Comparison of ENCODE assay signal across 1 cellular context in the genomic region with DNA sequence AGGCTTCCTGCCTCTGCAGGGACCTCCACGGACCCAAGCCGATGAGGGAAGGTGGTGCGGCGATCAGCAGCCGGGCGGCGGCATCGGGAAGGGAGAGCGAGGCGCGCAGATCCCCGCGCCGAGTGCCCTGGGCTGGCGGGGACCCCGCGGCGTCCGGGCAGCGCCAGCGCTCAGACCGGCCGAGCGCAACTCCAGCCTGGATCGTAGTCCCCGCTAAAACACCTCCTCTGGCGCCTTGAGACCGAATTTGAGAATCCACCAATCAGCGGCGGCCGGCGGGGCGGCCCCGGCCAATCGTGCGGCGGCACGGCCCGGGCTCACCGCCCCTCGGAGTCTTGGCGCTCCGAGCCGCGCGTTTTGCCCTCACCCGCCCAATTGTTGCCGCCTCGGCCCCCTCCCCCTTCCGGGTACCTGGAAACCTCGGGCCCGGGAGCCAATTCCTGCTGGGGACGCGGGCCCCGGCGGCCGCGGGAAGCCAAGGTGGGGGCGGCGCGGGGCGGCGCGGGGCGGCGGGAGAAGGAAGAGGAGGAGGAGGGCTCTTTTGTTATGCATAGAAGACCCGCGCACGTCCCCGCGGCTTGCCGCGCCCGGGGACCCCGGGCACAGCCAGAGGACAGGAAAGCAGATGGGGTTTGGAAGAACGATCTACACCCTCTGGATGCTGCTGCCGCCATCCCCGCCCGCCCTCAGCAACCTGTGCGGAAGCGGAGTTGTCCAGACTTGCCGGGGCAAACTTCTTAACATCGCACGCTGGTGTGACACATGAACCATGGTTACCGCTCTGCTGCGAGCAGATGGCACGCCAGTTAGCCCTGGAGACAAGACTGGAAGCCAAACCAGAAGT.
TF ChIP-seq lines count a peak whose summit lies in the region.

A gene with protein sequence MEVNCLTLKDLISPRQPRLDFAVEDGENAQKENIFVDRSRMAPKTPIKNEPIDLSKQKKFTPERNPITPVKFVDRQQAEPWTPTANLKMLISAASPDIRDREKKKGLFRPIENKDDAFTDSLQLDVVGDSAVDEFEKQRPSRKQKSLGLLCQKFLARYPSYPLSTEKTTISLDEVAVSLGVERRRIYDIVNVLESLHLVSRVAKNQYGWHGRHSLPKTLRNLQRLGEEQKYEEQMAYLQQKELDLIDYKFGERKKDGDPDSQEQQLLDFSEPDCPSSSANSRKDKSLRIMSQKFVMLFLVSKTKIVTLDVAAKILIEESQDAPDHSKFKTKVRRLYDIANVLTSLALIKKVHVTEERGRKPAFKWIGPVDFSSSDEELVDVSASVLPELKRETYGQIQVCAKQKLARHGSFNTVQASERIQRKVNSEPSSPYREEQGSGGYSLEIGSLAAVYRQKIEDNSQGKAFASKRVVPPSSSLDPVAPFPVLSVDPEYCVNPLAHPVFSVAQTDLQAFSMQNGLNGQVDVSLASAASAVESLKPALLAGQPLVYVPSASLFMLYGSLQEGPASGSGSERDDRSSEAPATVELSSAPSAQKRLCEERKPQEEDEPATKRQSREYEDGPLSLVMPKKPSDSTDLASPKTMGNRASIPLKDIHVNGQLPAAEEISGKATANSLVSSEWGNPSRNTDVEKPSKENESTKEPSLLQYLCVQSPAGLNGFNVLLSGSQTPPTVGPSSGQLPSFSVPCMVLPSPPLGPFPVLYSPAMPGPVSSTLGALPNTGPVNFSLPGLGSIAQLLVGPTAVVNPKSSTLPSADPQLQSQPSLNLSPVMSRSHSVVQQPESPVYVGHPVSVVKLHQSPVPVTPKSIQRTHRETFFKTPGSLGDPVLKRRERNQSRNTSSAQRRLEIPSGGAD (minus strand): TSS at position 209 of the 844 bp plus-strand sequence. CDS start 934 bp downstream, outside the sequence.

TF ChIP-seq in GM23338, 12 proteins besides CTCF, POLR2A, EP300 and RAD21:
- TF ChIP-seq, protein P1, sequence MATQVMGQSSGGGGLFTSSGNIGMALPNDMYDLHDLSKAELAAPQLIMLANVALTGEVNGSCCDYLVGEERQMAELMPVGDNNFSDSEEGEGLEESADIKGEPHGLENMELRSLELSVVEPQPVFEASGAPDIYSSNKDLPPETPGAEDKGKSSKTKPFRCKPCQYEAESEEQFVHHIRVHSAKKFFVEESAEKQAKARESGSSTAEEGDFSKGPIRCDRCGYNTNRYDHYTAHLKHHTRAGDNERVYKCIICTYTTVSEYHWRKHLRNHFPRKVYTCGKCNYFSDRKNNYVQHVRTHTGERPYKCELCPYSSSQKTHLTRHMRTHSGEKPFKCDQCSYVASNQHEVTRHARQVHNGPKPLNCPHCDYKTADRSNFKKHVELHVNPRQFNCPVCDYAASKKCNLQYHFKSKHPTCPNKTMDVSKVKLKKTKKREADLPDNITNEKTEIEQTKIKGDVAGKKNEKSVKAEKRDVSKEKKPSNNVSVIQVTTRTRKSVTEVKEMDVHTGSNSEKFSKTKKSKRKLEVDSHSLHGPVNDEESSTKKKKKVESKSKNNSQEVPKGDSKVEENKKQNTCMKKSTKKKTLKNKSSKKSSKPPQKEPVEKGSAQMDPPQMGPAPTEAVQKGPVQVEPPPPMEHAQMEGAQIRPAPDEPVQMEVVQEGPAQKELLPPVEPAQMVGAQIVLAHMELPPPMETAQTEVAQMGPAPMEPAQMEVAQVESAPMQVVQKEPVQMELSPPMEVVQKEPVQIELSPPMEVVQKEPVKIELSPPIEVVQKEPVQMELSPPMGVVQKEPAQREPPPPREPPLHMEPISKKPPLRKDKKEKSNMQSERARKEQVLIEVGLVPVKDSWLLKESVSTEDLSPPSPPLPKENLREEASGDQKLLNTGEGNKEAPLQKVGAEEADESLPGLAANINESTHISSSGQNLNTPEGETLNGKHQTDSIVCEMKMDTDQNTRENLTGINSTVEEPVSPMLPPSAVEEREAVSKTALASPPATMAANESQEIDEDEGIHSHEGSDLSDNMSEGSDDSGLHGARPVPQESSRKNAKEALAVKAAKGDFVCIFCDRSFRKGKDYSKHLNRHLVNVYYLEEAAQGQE (IDR thresholded peaks at IDR 0.05; ENCODE audit: unreplicated experiment): no peak
- TF ChIP-seq POLR2AphosphoS5 (IDR thresholded peaks at IDR 0.05; ENCODE audit: low read depth) (peak; percentile 87), CREB1 (CRISPR knock-in tag; IDR thresholded peaks at IDR 0.05; ENCODE audit: low read depth) (0 out of 2 replicates have a peak, but pooled peaks have one; percentile 20), STAT1 (IDR thresholded peaks at IDR 0.05; ENCODE audit: unreplicated experiment) (no peak)
